ENCODE assay signal across 9 cellular contexts in the genomic region with DNA sequence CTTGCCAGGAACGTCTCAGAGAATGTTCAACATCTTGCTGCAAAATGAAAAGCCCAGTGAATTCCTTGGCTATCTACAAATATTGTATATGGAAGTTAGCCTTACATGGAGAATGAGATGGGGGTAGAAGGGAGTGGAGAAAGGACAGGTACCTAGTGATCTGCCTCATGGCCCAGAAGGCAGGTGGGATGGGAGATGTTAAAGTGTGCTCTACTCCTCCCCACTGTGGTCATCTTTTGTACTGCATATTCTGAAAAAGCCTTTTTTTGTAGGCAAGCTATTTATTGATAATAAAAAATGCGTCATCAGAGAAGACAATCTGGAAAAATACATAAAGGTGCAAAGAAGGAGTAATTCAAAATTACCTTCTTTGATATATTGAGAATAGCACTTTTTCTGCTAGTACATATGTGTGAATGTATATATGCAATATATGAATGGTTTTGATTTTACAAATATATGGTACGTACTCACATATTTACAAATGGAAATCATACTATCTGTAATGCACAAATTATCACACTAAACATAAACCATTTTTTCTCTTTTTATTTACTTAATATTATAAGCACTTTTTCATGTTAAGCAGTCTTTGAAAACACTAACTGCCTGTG. TPM values are rescaled to one million over a fixed set of nuclear protein-coding genes. Genes with fewer than 3 reads are reported as not detected.
DNase-seq lines count a peak whose midpoint lies in the region; ATAC-seq and TF ChIP-seq lines count a peak whose summit lies in the region.
"Had no signal": no experiment of that assay in that cellular context is flagged by ENCODE, and none has a peak within 500 bp of the region (broad histone marks: within the 10 kb centered on the region; RNA-seq: fewer than 3 reads in every experiment).

No MANE protein-coding gene starts in this region.

- no peaks in the 10 kb centered on the region for H3K9me3 ChIP-seq in RWPE2 (ENCODE audit: severe bottlenecking)
- H3K9me3 ChIP-seq in thoracic aorta, result no peaks in the 10 kb centered on the region
- no peaks in the 10 kb centered on the region for H3K9me3 ChIP-seq in effector memory CD4-positive, alpha-beta T cell (ENCODE audit: control insufficient read depth, low read length)

- intact Hi-C loops in activated CD8-positive, alpha-beta T cell treated with anti-CD3 and anti-CD28 coated beads for 36 hours (cut with micrococcal nuclease), result loop anchor here (2.0 to 10.0 kb wide), 2 partner anchors 95 to 209 kb away; a partner anchor contains a TSS

- peaks cover 6% of the 10 kb centered on the region for H3K27me3 Mint-ChIP-seq in activated CD8-positive, alpha-beta T cell treated with anti-CD3 and anti-CD28 coated beads for 36 hours
- H3K27me3 Mint-ChIP-seq in activated CD8-positive, alpha-beta T cell treated with anti-CD3 and anti-CD28 coated beads, Interleukin-2, amount 10 ng/mL, durations not matched to agents 7 days and 5 days (ENCODE audit: low read depth), result peaks cover 4% of the 10 kb centered on the region
- H3K27me3 Mint-ChIP-seq in glutamatergic neuron (ENCODE audit: unreplicated experiment), result peaks cover 3% of the 10 kb centered on the region

- TF ChIP-seq CTCF in activated CD8-positive, alpha-beta T cell treated with anti-CD3 and anti-CD28 coated beads for 36 hours (IDR thresholded peaks at IDR 0.05), result peak; percentile 55
- TF ChIP-seq CTCF in RWPE2 (IDR thresholded peaks at IDR 0.05; ENCODE audit: poor library complexity, severe bottlenecking) (peak; percentile 49), glutamatergic neuron (IDR thresholded peaks at IDR 0.05; ENCODE audit: partially characterized antibody, unreplicated experiment) (peak; percentile 79), thoracic aorta (IDR thresholded peaks at IDR 0.05) (peak; percentile 64)

- H3K27ac ChIP-seq in RWPE2 (ENCODE audit: poor library complexity, severe bottlenecking) (no peak overlapping the region), thoracic aorta (no peak overlapping the region)
- no peak overlapping the region for H3K27ac ChIP-seq in effector memory CD4-positive, alpha-beta T cell (ENCODE audit: insufficient read depth, low read length, poor library complexity, severe bottlenecking)

- H3K36me3 ChIP-seq in RWPE2 (ENCODE audit: low read depth), result no peaks in the 10 kb centered on the region
- no peaks in the 10 kb centered on the region for H3K36me3 ChIP-seq in thoracic aorta
- H3K36me3 ChIP-seq in effector memory CD4-positive, alpha-beta T cell (ENCODE audit: control insufficient read depth, insufficient read depth, low read length), result no peaks in the 10 kb centered on the region

- H3K4me3 Mint-ChIP-seq in activated CD8-positive, alpha-beta T cell treated with anti-CD3 and anti-CD28 coated beads for 36 hours, result no peak overlapping the region
- no peak overlapping the region for H3K4me3 Mint-ChIP-seq in activated CD8-positive, alpha-beta T cell treated with anti-CD3 and anti-CD28 coated beads, Interleukin-2, amount 10 ng/mL, durations not matched to agents 7 days and 5 days
- H3K4me3 Mint-ChIP-seq in glutamatergic neuron (ENCODE audit: unreplicated experiment), result no peak overlapping the region
- H3K4me3 Mint-ChIP-seq: central memory CD8-positive, alpha-beta T cell had no signal

- H3K9me3 Mint-ChIP-seq in activated CD8-positive, alpha-beta T cell treated with anti-CD3 and anti-CD28 coated beads for 36 hours, result no peaks in the 10 kb centered on the region
- no peaks in the 10 kb centered on the region for H3K9me3 Mint-ChIP-seq in activated CD8-positive, alpha-beta T cell treated with anti-CD3 and anti-CD28 coated beads, Interleukin-2, amount 10 ng/mL, durations not matched to agents 7 days and 5 days (ENCODE audit: insufficient read depth)
- no peaks in the 10 kb centered on the region for H3K9me3 Mint-ChIP-seq in glutamatergic neuron (ENCODE audit: unreplicated experiment)
- H3K9me3 Mint-ChIP-seq: central memory CD8-positive, alpha-beta T cell had no signal

- H3K27me3 ChIP-seq in RWPE2 (ENCODE audit: insufficient read depth, poor library complexity, severe bottlenecking) (no peaks in the 10 kb centered on the region), thoracic aorta (replicated peaks; ENCODE audit: insufficient read depth) (no peaks in the 10 kb centered on the region)
- no peaks in the 10 kb centered on the region for H3K27me3 ChIP-seq in effector memory CD4-positive, alpha-beta T cell (replicated peaks; ENCODE audit: control insufficient read depth, insufficient read depth, low read length, poor library complexity, severe bottlenecking)

- no peak overlapping the region for H3K27ac Mint-ChIP-seq in activated CD8-positive, alpha-beta T cell treated with anti-CD3 and anti-CD28 coated beads for 36 hours
- no peak overlapping the region for H3K27ac Mint-ChIP-seq in activated CD8-positive, alpha-beta T cell treated with anti-CD3 and anti-CD28 coated beads, Interleukin-2, amount 10 ng/mL, durations not matched to agents 7 days and 5 days
- no peak overlapping the region for H3K27ac Mint-ChIP-seq in glutamatergic neuron (ENCODE audit: unreplicated experiment)

- peak; percentile 18 for DNase-seq in activated CD8-positive, alpha-beta T cell treated with anti-CD3 and anti-CD28 coated beads for 36 hours
- no peak for DNase-seq in activated CD8-positive, alpha-beta T cell treated with anti-CD3 and anti-CD28 coated beads, Interleukin-2, amount 10 ng/mL, durations not matched to agents 7 days and 5 days
- no peak for DNase-seq in RWPE2 (ENCODE audit: low spot score)
- DNase-seq in glutamatergic neuron, result no peak
- no peak for DNase-seq in thoracic aorta (ENCODE audit: low spot score)
- DNase-seq in effector memory CD4-positive, alpha-beta T cell, result no peak

- CTCF ChIA-PET in activated CD8-positive, alpha-beta T cell treated with anti-CD3 and anti-CD28 coated beads for 36 hours (lab: Charles Lee), result interaction anchor here (0.6 to 5.8 kb wide), 15 partner anchors 15 to 206 kb away, joined by 3 to 46 read pairs (median 4); a partner anchor contains a TSS
- CTCF ChIA-PET in activated CD8-positive, alpha-beta T cell treated with anti-CD3 and anti-CD28 coated beads, Interleukin-2, amount 10 ng/mL, durations not matched to agents 7 days and 5 days (lab: Charles Lee), result interaction anchor here (0.6 to 5.5 kb wide), 11 partner anchors 16 to 1402 kb away, joined by 3 to 41 read pairs (median 5); a partner anchor contains a TSS

- peaks cover 6% of the 10 kb centered on the region for H3K4me1 Mint-ChIP-seq in activated CD8-positive, alpha-beta T cell treated with anti-CD3 and anti-CD28 coated beads for 36 hours (ENCODE audit: low read depth)
- no peaks in the 10 kb centered on the region for H3K4me1 Mint-ChIP-seq in activated CD8-positive, alpha-beta T cell treated with anti-CD3 and anti-CD28 coated beads, Interleukin-2, amount 10 ng/mL, durations not matched to agents 7 days and 5 days (ENCODE audit: low read depth)
- H3K4me1 Mint-ChIP-seq in glutamatergic neuron (ENCODE audit: low read depth, unreplicated experiment), result no peaks in the 10 kb centered on the region
- H3K4me1 Mint-ChIP-seq: central memory CD8-positive, alpha-beta T cell had no signal

- POLR2A ChIA-PET in activated CD8-positive, alpha-beta T cell treated with anti-CD3 and anti-CD28 coated beads for 36 hours (lab: Charles Lee), result no interaction called here
- POLR2A ChIA-PET in activated CD8-positive, alpha-beta T cell treated with anti-CD3 and anti-CD28 coated beads, Interleukin-2, amount 10 ng/mL, durations not matched to agents 7 days and 5 days (lab: Charles Lee), result interaction anchor here (0.6 kb wide), 1 partner anchor 200 kb away, joined by 3 read pairs; no protein-coding TSS in a partner anchor

- H3K36me3 Mint-ChIP-seq in activated CD8-positive, alpha-beta T cell treated with anti-CD3 and anti-CD28 coated beads for 36 hours (ENCODE audit: low read depth), result no peaks in the 10 kb centered on the region
- no peaks in the 10 kb centered on the region for H3K36me3 Mint-ChIP-seq in activated CD8-positive, alpha-beta T cell treated with anti-CD3 and anti-CD28 coated beads, Interleukin-2, amount 10 ng/mL, durations not matched to agents 7 days and 5 days (ENCODE audit: low read depth)
- no peaks in the 10 kb centered on the region for H3K36me3 Mint-ChIP-seq in glutamatergic neuron (ENCODE audit: unreplicated experiment)

- ATAC-seq in activated CD8-positive, alpha-beta T cell treated with anti-CD3 and anti-CD28 coated beads for 36 hours, result peak; percentile 42
- ATAC-seq in activated CD8-positive, alpha-beta T cell treated with anti-CD3 and anti-CD28 coated beads, Interleukin-2, amount 10 ng/mL, durations not matched to agents 7 days and 5 days, result no peak
- ATAC-seq in HG03354 (IDR thresholded peaks at IDR 0.05; ENCODE audit: poor library complexity, severe bottlenecking, unreplicated experiment), result peak; percentile 70
- ATAC-seq in RWPE2 (ENCODE audit: low read depth), result no peak
- no peak for ATAC-seq in thoracic aorta (ENCODE audit: insufficient number of reproducible peaks, low FRiP score, low read depth)
- no peak for ATAC-seq in GM19452 (IDR thresholded peaks at IDR 0.05; ENCODE audit: unreplicated experiment)

- H3K4me3 ChIP-seq in RWPE2 (ENCODE audit: severe bottlenecking) (no peak overlapping the region), thoracic aorta (no peak overlapping the region)
- H3K4me3 ChIP-seq in effector memory CD4-positive, alpha-beta T cell (ENCODE audit: insufficient read depth, low read depth, low read length, poor library complexity, severe bottlenecking), result no peak overlapping the region

- H3K4me1 ChIP-seq in RWPE2 (ENCODE audit: insufficient read depth, poor library complexity, severe bottlenecking) (peaks cover 4% of the 10 kb centered on the region), thoracic aorta (ENCODE audit: control insufficient read depth in 1 of 2, low read depth in 2 of 2) (no peaks in the 10 kb centered on the region)
- H3K4me1 ChIP-seq in effector memory CD4-positive, alpha-beta T cell (ENCODE audit: control insufficient read depth, insufficient read depth, low read length, poor library complexity, severe bottlenecking), result no peaks in the 10 kb centered on the region

RNA-seq across cellular contexts. Expression of a gene that starts 19.1 kb away (rescaled TPM):
- total RNA-seq in activated CD8-positive, alpha-beta T cell treated with anti-CD3 and anti-CD28 coated beads for 36 hours, result not detected
- total RNA-seq in activated CD8-positive, alpha-beta T cell treated with anti-CD3 and anti-CD28 coated beads, Interleukin-2, amount 10 ng/mL, durations not matched to agents 7 days and 5 days, result not detected
- total RNA-seq in glutamatergic neuron (ENCODE audit: unreplicated experiment), result not detected
- not detected for total RNA-seq in thoracic aorta

Comparison
In these comparisons a context has a peak if more than half of its experiments do, and no peak if none do; other contexts are left out.
1. ATAC-seq: peak in activated CD8-positive, alpha-beta T cell treated with anti-CD3 and anti-CD28 coated beads for 36 hours (single experiment) and HG03354 (single experiment); none in activated CD8-positive, alpha-beta T cell treated with anti-CD3 and anti-CD28 coated beads, Interleukin-2, amount 10 ng/mL, durations not matched to agents 7 days and 5 days (single experiment), RWPE2 (single experiment), thoracic aorta (single experiment) and GM19452 (single experiment).
2. Peak in every context shown above with its lines, with median percentiles within 50 percentile points of each other: CTCF ChIP-seq.